8 cellular contexts compared by ENCODE assay signal in the genomic region with DNA sequence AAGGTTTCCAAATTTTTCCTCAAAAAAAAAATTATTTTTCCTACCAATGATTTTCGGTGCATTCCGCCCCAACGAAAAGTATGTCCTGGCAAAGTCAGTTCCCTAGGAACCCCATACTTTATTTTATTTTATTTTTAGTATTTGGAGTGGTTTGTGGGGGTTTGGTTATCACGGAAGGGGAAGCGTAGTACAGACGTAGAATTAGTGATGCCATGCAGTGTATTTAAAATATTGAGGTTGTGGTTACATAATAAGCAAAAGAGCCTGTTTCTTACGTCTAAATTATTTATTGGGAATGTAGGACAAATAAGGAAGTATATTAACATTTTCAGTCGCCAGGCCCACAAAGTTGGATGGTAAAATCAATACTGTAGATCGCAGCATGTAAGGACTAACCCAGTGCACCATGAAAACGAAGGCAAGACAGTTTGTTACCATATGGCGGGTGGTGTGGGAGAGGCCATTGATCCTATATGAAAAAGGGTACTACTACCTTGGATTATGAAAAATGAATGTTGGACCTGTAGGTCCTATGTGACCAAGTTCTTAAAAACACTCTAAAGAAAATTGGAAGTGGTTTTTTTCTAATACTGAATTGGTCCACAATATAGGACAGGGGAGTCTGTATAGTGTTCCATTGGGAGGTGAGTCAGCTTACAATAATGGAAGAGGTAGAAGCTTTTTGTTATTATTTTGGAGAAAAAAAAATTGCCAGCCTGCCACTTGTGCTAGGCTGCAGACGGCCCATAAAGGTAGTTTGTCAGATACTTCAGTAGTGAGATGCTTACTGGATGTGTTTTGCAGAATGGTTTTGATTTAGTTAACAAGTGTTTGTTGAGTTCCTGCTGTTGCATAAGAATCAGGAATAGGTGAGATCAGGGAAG. TPM values are rescaled to one million over a fixed set of nuclear protein-coding genes. Genes with fewer than 3 reads are reported as not detected.
A peak's percentile ranks its signal among the peaks of the same experiment; 100 is the strongest.
DNase-seq lines count a peak whose midpoint lies in the region; ATAC-seq and TF ChIP-seq lines count a peak whose summit lies in the region.

No MANE protein-coding gene starts in this region.

- DNase-seq in GM12865 (ENCODE audit: low read depth) (peak; percentile 28), NCI-H69 (lab: John Stamatoyannopoulos, UW) (peak; percentile 55), brain microvascular endothelial cell (no peak), lung (ENCODE audit: low spot score) (no peak), D341Med (ENCODE audit: low spot score) (no peak)

- 11 to 19% methylated on average over 12 of the region's 12 CpGs for whole genome bisulfite sequencing in lung, 2 donors
- 11% methylated on average over 12 of the region's 12 CpGs for WGBS in urinary bladder

- H3K27me3 ChIP-seq in brain microvascular endothelial cell (replicated peaks) (no peaks in the 10 kb centered on the region), lung (ENCODE audit: control insufficient read depth, insufficient read depth) (no peaks in the 10 kb centered on the region)

- H3K4me1 ChIP-seq in lung (ENCODE audit: control insufficient read depth in 2 of 2, insufficient read depth in 2 of 2, low read length in 2 of 2) (peaks cover 2 to 15% of the 10 kb centered on the region in 2 donors), urinary bladder (ENCODE audit: insufficient read depth) (no peaks in the 10 kb centered on the region)

- ATAC-seq in lung (ENCODE audit: insufficient read depth, low FRiP score) (no peak), HG02884 (IDR thresholded peaks at IDR 0.05; ENCODE audit: unreplicated experiment) (no peak), HG02610 (IDR thresholded peaks at IDR 0.05; ENCODE audit: unreplicated experiment) (no peak)

- peaks cover 4% of the 10 kb centered on the region in 2 donors for H3K9me3 ChIP-seq in lung (ENCODE audit: control insufficient read depth in 2 of 2, insufficient read depth in 1 of 2, low read length in 1 of 2)

- H3K36me3 ChIP-seq in brain microvascular endothelial cell (replicated peaks) (peaks cover 3% of the 10 kb centered on the region), lung (ENCODE audit: control insufficient read depth in 2 of 2, insufficient read depth in 2 of 2, low read length in 2 of 2) (peaks cover 0 to 3% of the 10 kb centered on the region in 2 donors), urinary bladder (ENCODE audit: insufficient read depth) (no peaks in the 10 kb centered on the region)

- H3K4me3 ChIP-seq in GM12865 (ENCODE audit: low read depth, low read length) (peak overlapping the region; percentile 100), brain microvascular endothelial cell (ENCODE audit: low read depth, low read length) (peak overlapping the region; percentile 85), lung (peak overlapping the region; percentile 94), urinary bladder (ENCODE audit: low read depth, low read length) (peak overlapping the region; percentile 59)

- TF ChIP-seq CTCF in GM12865 (IDR thresholded peaks at IDR 0.05; ENCODE audit: insufficient read depth, low read depth, low read length, missing control alignments) = no peak
- no peak for TF ChIP-seq CTCF in brain microvascular endothelial cell (IDR thresholded peaks at IDR 0.05; ENCODE audit: low read depth, low read length, missing control alignments)
- TF ChIP-seq CTCF in lung (IDR thresholded peaks at IDR 0.05; ENCODE audit: control extremely low read depth, extremely low read depth) = no peak

- in situ Hi-C loops in brain microvascular endothelial cell (cut with HindIII; ENCODE audit: low pct_ligation_motif_present, low sequenced_read_pairs) = no loop called here

- H3K27ac ChIP-seq in brain microvascular endothelial cell (peak overlapping the region; percentile 90), lung (ENCODE audit: low read depth in 1 of 2, low read length in 1 of 2) (peak overlapping the region; percentile 93 to 99), urinary bladder (ENCODE audit: low read depth) (peak overlapping the region; percentile 68)

RNA-seq across cellular contexts. Expression of gene DTWD1, which starts 0.7 kb away (rescaled TPM):
- total RNA-seq in lung = 10 to 100 TPM; 22.7 to 44.1 TPM
- 10 to 100 TPM; 14.2 to 20.5 TPM for polyA plus RNA-seq in lung
- total RNA-seq in urinary bladder = 73.7 TPM
- 34.7 TPM for polyA plus RNA-seq in urinary bladder

RNA-seq across cellular contexts. Expression of gene FAM227B, which starts 1.0 kb away (rescaled TPM):
- total RNA-seq in lung (10 to 100 TPM in 1 of 2 donors, 1 to 10 TPM in 1; 6.1 to 14.5 TPM), urinary bladder (19.9 TPM)
- polyA plus RNA-seq in lung (1 to 10 TPM; 2.2 to 3.3 TPM), urinary bladder (11.9 TPM)

Comparison
In these comparisons a context has a peak if more than half of its experiments do, and no peak if none do; other contexts are left out.
1. DNase-seq: peak in GM12865 (single experiment) and NCI-H69 (single experiment); none in brain microvascular endothelial cell (single experiment), lung (single experiment) and D341Med (single experiment).
2. Peak in every context shown above with its lines, with median percentiles within 50 percentile points of each other: H3K4me3 ChIP-seq and H3K27ac ChIP-seq.